ENCODE assay signal across 8 cellular contexts in genomic region chr7:5421626-5422323, GRCh38. TPM values are rescaled to one million over a fixed set of nuclear protein-coding genes. Genes with fewer than 3 reads are reported as not detected.
DNase-seq lines count a peak whose midpoint lies in the region; ATAC-seq and TF ChIP-seq lines count a peak whose summit lies in the region.

No MANE protein-coding gene starts in this region.

- ATAC-seq in Right ventricle myocardium superior (ENCODE audit: poor library complexity) (no peak), HG02852 (IDR thresholded peaks at IDR 0.05; ENCODE audit: unreplicated experiment) (no peak)

- TF ChIP-seq CTCF in osteoblast (IDR thresholded peaks at IDR 0.05; ENCODE audit: extremely low read depth, low read depth, low read length): no peak

- no peak overlapping the region for H2AFZ ChIP-seq in osteoblast (ENCODE audit: low read length)

- intact Hi-C loops in activated T-helper 2 cell treated with anti-CD3 and anti-CD28 coated beads, Interferon-gamma antibody, Interleukin-2, Interleukin-4, amounts not matched to agents 10 μg/mL and 5 μg/mL and 100 μg/mL, durations not matched to agents 14 hours and 24 hours and 36 hours (cut with micrococcal nuclease): no loop called here
- intact Hi-C loops in Right ventricle myocardium superior (cut with DNase I): no loop called here

- H3K4me1 ChIP-seq in osteoblast (ENCODE audit: insufficient read depth, low read length): peaks cover 21% of the 10 kb centered on the region

- no peaks in the 10 kb centered on the region for H3K36me3 Mint-ChIP-seq in activated T-helper 2 cell treated with anti-CD3 and anti-CD28 coated beads, Interferon-gamma antibody, Interleukin-2, Interleukin-4, amounts not matched to agents 10 μg/mL and 5 μg/mL and 100 μg/mL, durations not matched to agents 14 hours and 24 hours and 36 hours (ENCODE audit: low read depth)

- H3K36me3 ChIP-seq in osteoblast (ENCODE audit: insufficient read depth, low read length): no peaks in the 10 kb centered on the region

- H3K27ac ChIP-seq in osteoblast (ENCODE audit: low read depth, low read length): peak overlapping the region; percentile 93

- no peaks in the 10 kb centered on the region for H3K27me3 ChIP-seq in osteoblast (ENCODE audit: insufficient read depth, low read length)

- peaks cover 39% of the 10 kb centered on the region for H4K20me1 ChIP-seq in osteoblast (ENCODE audit: insufficient read depth, low read length)

- peaks cover 10% of the 10 kb centered on the region for H3K4me1 Mint-ChIP-seq in activated T-helper 2 cell treated with anti-CD3 and anti-CD28 coated beads, Interferon-gamma antibody, Interleukin-2, Interleukin-4, amounts not matched to agents 10 μg/mL and 5 μg/mL and 100 μg/mL, durations not matched to agents 14 hours and 24 hours and 36 hours (ENCODE audit: low read depth)

- peaks cover 59% of the 10 kb centered on the region for H3K27me3 Mint-ChIP-seq in activated T-helper 2 cell treated with anti-CD3 and anti-CD28 coated beads, Interferon-gamma antibody, Interleukin-2, Interleukin-4, amounts not matched to agents 10 μg/mL and 5 μg/mL and 100 μg/mL, durations not matched to agents 14 hours and 24 hours and 36 hours (ENCODE audit: low read depth)

- no peak overlapping the region for H3K27ac Mint-ChIP-seq in activated T-helper 2 cell treated with anti-CD3 and anti-CD28 coated beads, Interferon-gamma antibody, Interleukin-2, Interleukin-4, amounts not matched to agents 10 μg/mL and 5 μg/mL and 100 μg/mL, durations not matched to agents 14 hours and 24 hours and 36 hours

- H3K9me3 Mint-ChIP-seq in activated T-helper 2 cell treated with anti-CD3 and anti-CD28 coated beads, Interferon-gamma antibody, Interleukin-2, Interleukin-4, amounts not matched to agents 10 μg/mL and 5 μg/mL and 100 μg/mL, durations not matched to agents 14 hours and 24 hours and 36 hours: no peaks in the 10 kb centered on the region

- H3K4me3 Mint-ChIP-seq in activated T-helper 2 cell treated with anti-CD3 and anti-CD28 coated beads, Interferon-gamma antibody, Interleukin-2, Interleukin-4, amounts not matched to agents 10 μg/mL and 5 μg/mL and 100 μg/mL, durations not matched to agents 14 hours and 24 hours and 36 hours (ENCODE audit: low read depth): peak overlapping the region; percentile 58

- DNase-seq in DMS79 (lab: John Stamatoyannopoulos, UW): peak; percentile 27
- peak; percentile 69 for DNase-seq in KBM-7
- DNase-seq in activated T-helper 2 cell treated with anti-CD3 and anti-CD28 coated beads, Interferon-gamma antibody, Interleukin-2, Interleukin-4, amounts not matched to agents 10 μg/mL and 5 μg/mL and 100 μg/mL, durations not matched to agents 14 hours and 24 hours and 36 hours (ENCODE audit: low spot score): no peak
- DNase-seq in Right ventricle myocardium superior: peak; percentile 64
- DNase-seq in osteoblast (ENCODE audit: insufficient read length, low spot score, missing footprints): peak; percentile 91
- no peak for DNase-seq in OCI-M2 (lab: John Stamatoyannopoulos, UW; ENCODE audit: unreplicated experiment)
- DNase-seq in NCI-H524 treated with DMSO at 0.1 percent for 48 hours (lab: John Stamatoyannopoulos, UW): no peak

- peaks cover 89% of the 10 kb centered on the region for H3K79me2 ChIP-seq in osteoblast (ENCODE audit: insufficient read depth, low read length)

- peak overlapping the region; percentile 90 for H3K4me2 ChIP-seq in osteoblast (ENCODE audit: insufficient read depth, low read length)

- in situ Hi-C loops in KBM-7 (cut with MboI; ENCODE audit: low pct_unique_long_range_greater_than_20kb, low sequenced_read_pairs): no loop called here

- peak overlapping the region; percentile 96 for H3K4me3 ChIP-seq in osteoblast (ENCODE audit: insufficient read depth, low read length)

- H3K9me3 ChIP-seq in osteoblast (ENCODE audit: low read depth, low read length): no peaks in the 10 kb centered on the region

RNA-seq across cellular contexts. Expression of gene TNRC18, which starts 1.9 kb away (rescaled TPM):
- 47.3 and 52.7 TPM in 2 replicates for total RNA-seq in activated T-helper 2 cell treated with anti-CD3 and anti-CD28 coated beads, Interferon-gamma antibody, Interleukin-2, Interleukin-4, amounts not matched to agents 10 μg/mL and 5 μg/mL and 100 μg/mL, durations not matched to agents 14 hours and 24 hours and 36 hours
- 29.5 TPM for total RNA-seq in Right ventricle myocardium superior
- total RNA-seq in osteoblast: 61.3 and 83.6 TPM in 2 replicates

Comparison
In these comparisons a context has a peak if more than half of its experiments do, and no peak if none do; other contexts are left out.
1. DNase-seq: peak in DMS79 (single experiment), KBM-7 (single experiment), Right ventricle myocardium superior (single experiment) and osteoblast (single experiment); none in activated T-helper 2 cell treated with anti-CD3 and anti-CD28 coated beads, Interferon-gamma antibody, Interleukin-2, Interleukin-4, amounts not matched to agents 10 μg/mL and 5 μg/mL and 100 μg/mL, durations not matched to agents 14 hours and 24 hours and 36 hours (single experiment), OCI-M2 (single experiment) and NCI-H524 treated with DMSO at 0.1 percent for 48 hours (single experiment).